ENCODE assay signal across 22 cellular contexts in genomic region chr1:32891241-32891570, GRCh38. TPM values are rescaled to one million over a fixed set of nuclear protein-coding genes. Genes with fewer than 3 reads are reported as not detected.
DNase-seq lines count a peak whose midpoint lies in the region; ATAC-seq, FAIRE-seq and TF ChIP-seq lines count a peak whose summit lies in the region.
"Had no signal": no experiment of that assay in that cellular context is flagged by ENCODE, and none has a peak within 500 bp of the region (broad histone marks: within the 10 kb centered on the region; RNA-seq: fewer than 3 reads in every experiment).

No MANE protein-coding gene starts in this region.

- H3K27me3 Mint-ChIP-seq in natural killer cell (ENCODE audit: low read depth in 2 of 2) (peaks cover 53 to 65% of the 10 kb centered on the region in 2 donors), neural crest cell (ENCODE audit: low read depth) (peaks cover 71% of the 10 kb centered on the region)
- H3K27me3 Mint-ChIP-seq in natural killer cell treated with Interleukin-12 subunit alpha and Interleukin-12 subunit beta and Interleukin-15 and Interleukin-18, amount 100 ng/mL, for 72 hours = peaks cover 40 to 47% of the 10 kb centered on the region in 2 donors

- FAIRE-seq in K562 (lab: Jason Lieb, UNC) = no peak
- FAIRE-seq: GM12891 had no signal

- H3K27ac Mint-ChIP-seq in natural killer cell (no peak overlapping the region), neural crest cell (ENCODE audit: unreplicated experiment) (no peak overlapping the region)
- no peak overlapping the region for H3K27ac Mint-ChIP-seq in natural killer cell treated with Interleukin-12 subunit alpha and Interleukin-12 subunit beta and Interleukin-15 and Interleukin-18, amount 100 ng/mL, for 72 hours

- H3K9me1 ChIP-seq in K562 (ENCODE audit: control insufficient read depth, insufficient read depth, low read length) = no peaks in the 10 kb centered on the region

- WGBS in K562 (ENCODE audit: insufficient coverage, low coverage, missing lambda C conversion rate) = 0% methylated on average over 1 of the region's 1 CpG

- no TSS peak for BruUV-seq in K562 (replicated peaks; lab: Mats Ljungman, UMichigan)

- no peak overlapping the region for H3K4me2 ChIP-seq in K562 (ENCODE audit: insufficient read depth, low read length)

- peaks cover 5 to 25% of the 10 kb centered on the region in 2 experiments; a peak in 4 of 5 replicates for H3K4me1 ChIP-seq in K562 (replicated peaks in 1 of 2; ENCODE audit: control insufficient read depth in 2 of 2, insufficient read depth in 2 of 2, low read length in 2 of 2)
- H3K4me1 ChIP-seq: Caco-2 had no signal

- intact Hi-C loops in natural killer cell (cut with micrococcal nuclease) (no loop called here), K562 (cut with micrococcal nuclease) (no loop called here)

- no peak overlapping the region for H3K9ac ChIP-seq in K562 (ENCODE audit: insufficient read depth in 1 of 2, low read depth in 2 of 2, low read length in 2 of 2)

- no peak overlapping the region for H2AFZ ChIP-seq in K562 (ENCODE audit: low read depth, low read length)

- CTCF ChIA-PET in K562 (lab: Yijun Ruan, JAX; ENCODE audit: low intra/inter-chr PET ratio) = no interaction called here

- TF ChIP-seq POLR2A in K562 (conservative IDR thresholded peaks at IDR 0.05) = no peak

- no peak for DNase-seq in natural killer cell
- no peak for DNase-seq in natural killer cell treated with Interleukin-12 subunit alpha and Interleukin-12 subunit beta and Interleukin-15 and Interleukin-18, amount 100 ng/mL, for 72 hours (ENCODE audit: low spot score)
- DNase-seq in K562 (ENCODE audit: extremely low read depth in 1 of 4, low spot score in 3 of 4) = no peak
- DNase-seq in neural crest cell (ENCODE audit: low read depth, low spot score) = no peak
- DNase-seq in GF-D8 (lab: John Stamatoyannopoulos, UW) = no peak
- DNase-seq: Caco-2; CD4-positive, CD25-positive, alpha-beta regulatory T cell; DND-41; IMR-90; Karpas-422; MV-4-11; NCI-H1105 treated with DMSO at 0.1 percent for 48 hours; NCI-H2029 treated with DMSO at 0.1 percent for 48 hours; NCI-H345; NCI-H774; NK-92 treated with Interleukin-12 subunit alpha and Interleukin-12 subunit beta, amount 100 ng/mL, for 24 hours; SIG-M5 had no signal

- no peaks in the 10 kb centered on the region for H3K36me3 Mint-ChIP-seq in natural killer cell
- no peaks in the 10 kb centered on the region for H3K36me3 Mint-ChIP-seq in natural killer cell treated with Interleukin-12 subunit alpha and Interleukin-12 subunit beta and Interleukin-15 and Interleukin-18, amount 100 ng/mL, for 72 hours
- no peaks in the 10 kb centered on the region for H3K36me3 Mint-ChIP-seq in neural crest cell (ENCODE audit: low read depth)
- H3K36me3 Mint-ChIP-seq: CD4-positive, CD25-positive, alpha-beta regulatory T cell had no signal

- peaks cover 35% of the 10 kb centered on the region; the same call in 1 of the 2 replicates for H4K20me1 ChIP-seq in K562 (replicated peaks; ENCODE audit: control insufficient read depth, insufficient read depth, low read length)

- no peak for TF ChIP-seq CTCF in natural killer cell (IDR thresholded peaks at IDR 0.05)
- TF ChIP-seq CTCF in K562 (IDR thresholded peaks at IDR 0.05 in 2 of 3, conservative IDR thresholded peaks at IDR 0.05 in 1 of 3; ENCODE audit: insufficient read depth in 2 of 3, low read depth in 1 of 3, low read length in 3 of 3) = no peak
- TF ChIP-seq CTCF in neural crest cell (conservative IDR thresholded peaks at IDR 0.05) = no peak

- ATAC-seq in natural killer cell = no peak
- no peak for ATAC-seq in natural killer cell treated with Interleukin-12 subunit alpha and Interleukin-12 subunit beta and Interleukin-15 and Interleukin-18, amount 100 ng/mL, for 72 hours
- ATAC-seq in K562 = no peak
- ATAC-seq in GM18498 (IDR thresholded peaks at IDR 0.05; ENCODE audit: unreplicated experiment) = no peak
- no peak for ATAC-seq in HG02973 (IDR thresholded peaks at IDR 0.05; ENCODE audit: unreplicated experiment)

- H3K79me2 ChIP-seq in K562 (ENCODE audit: control insufficient read depth, insufficient read depth, low read length) = no peaks in the 10 kb centered on the region

- peaks cover 9 to 12% of the 10 kb centered on the region in 2 donors for H3K4me1 Mint-ChIP-seq in natural killer cell
- peaks cover 0 to 14% of the 10 kb centered on the region in 2 donors for H3K4me1 Mint-ChIP-seq in natural killer cell treated with Interleukin-12 subunit alpha and Interleukin-12 subunit beta and Interleukin-15 and Interleukin-18, amount 100 ng/mL, for 72 hours (ENCODE audit: low read depth in 2 of 2)
- peaks cover 11% of the 10 kb centered on the region for H3K4me1 Mint-ChIP-seq in neural crest cell

- H3K36me3 ChIP-seq in K562 (ENCODE audit: control insufficient read depth, insufficient read depth, low read length) = no peaks in the 10 kb centered on the region

- H3K9me3 ChIP-seq in K562 (replicated peaks; ENCODE audit: control insufficient read depth, insufficient read depth, low read depth, low read length) = no peaks in the 10 kb centered on the region
- H3K9me3 ChIP-seq: Caco-2 had no signal

- peaks cover 5 to 63% of the 10 kb centered on the region in 2 experiments; a peak in 3 of 5 replicates for H3K27me3 ChIP-seq in K562 (ENCODE audit: control insufficient read depth in 2 of 2, insufficient read depth in 2 of 2, low read length in 2 of 2)

- in situ Hi-C loops in K562 (cut with MboI) = loop anchor here (25.0 kb wide), 1 partner anchor 721 kb away; no protein-coding TSS in a partner anchor

- H3K27ac ChIP-seq in K562 (ENCODE audit: extremely low read depth, low read depth, low read length) = no peak overlapping the region

- POLR2A ChIA-PET in K562 (lab: Yijun Ruan, JAX) = interaction anchor here (0.6 kb wide), 1 partner anchor 93 kb away, joined by 3 read pairs; no protein-coding TSS in a partner anchor

- no peak for TF ChIP-seq EP300 in K562 (IDR thresholded peaks at IDR 0.05; ENCODE audit: low read length)

- H3K9me3 Mint-ChIP-seq in natural killer cell (no peaks in the 10 kb centered on the region), neural crest cell (no peaks in the 10 kb centered on the region)
- H3K9me3 Mint-ChIP-seq in natural killer cell treated with Interleukin-12 subunit alpha and Interleukin-12 subunit beta and Interleukin-15 and Interleukin-18, amount 100 ng/mL, for 72 hours = no peaks in the 10 kb centered on the region

- peak overlapping the region; percentile 40 for H3K4me3 Mint-ChIP-seq in natural killer cell
- no peak overlapping the region for H3K4me3 Mint-ChIP-seq in natural killer cell treated with Interleukin-12 subunit alpha and Interleukin-12 subunit beta and Interleukin-15 and Interleukin-18, amount 100 ng/mL, for 72 hours
- H3K4me3 Mint-ChIP-seq in neural crest cell = peak overlapping the region; percentile 70

- no peak for TF ChIP-seq RAD21 in K562 (CRISPR knock-in tag; conservative IDR thresholded peaks at IDR 0.05 in 1 of 2, IDR thresholded peaks at IDR 0.05 in 1 of 2)

- H3K4me3 ChIP-seq in K562 = no peak overlapping the region

RNA-seq across cellular contexts. Expression of gene HPCA, which starts 4.9 kb away (rescaled TPM):
- total RNA-seq in natural killer cell (under 1 TPM in 1 of 3 donors, not detected in 2; 0.59 TPM), K562 (2014; rRNA removed) (not detected in 2 replicates), K562 (2014; rRNA removed; fragmentation: Illumina TruSeq; extraction: Trizol) (not detected in 2 replicates), K562 (2015; rRNA removed; fragmentation: Illumina TruSeq; extraction: Trizol) (not detected in 2 replicates), K562 (2021) (not detected in 2 replicates), neural crest cell (0.86 and 1.2 TPM in 2 replicates)
- under 1 TPM in 1 of 2 donors, not detected in 1; 0.38 TPM for total RNA-seq in natural killer cell treated with Interleukin-12 subunit alpha and Interleukin-12 subunit beta and Interleukin-15 and Interleukin-18, amount 100 ng/mL, for 72 hours
- total RNA-seq in K562 (2011; cell fraction: chromatin; rRNA removed; ENCODE audit: low replicate concordance) = not detected in 2 replicates
- total RNA-seq in K562 (2011; cell fraction: nucleolus; rRNA removed) = not detected in 2 replicates
- total RNA-seq in K562 (2011; cell fraction: nucleoplasm; rRNA removed) = not detected in 2 replicates
- polyA plus RNA-seq in K562 (2011; rRNA removed) (not detected in 2 replicates), K562 (2014; fragmentation: Illumina TruSeq; extraction: Trizol) (not detected in 2 replicates), K562 (2014; fragmentation: Nextera tagmentation; extraction: Ambion mirVana) (not detected), K562 (2014; rRNA removed) (not detected in 2 replicates)
- not detected in 2 replicates for polyA plus RNA-seq in K562 (2011; cell fraction: cytosol; rRNA removed)
- polyA plus RNA-seq in K562 (2011; cell fraction: nucleus; rRNA removed) = not detected in 2 replicates
- polyA plus RNA-seq in K562 (2012) = 0.22 and 0.44 TPM in 2 replicates
- polyA minus RNA-seq in K562 (2011; rRNA and poly(A)+ RNA removed) = not detected in 2 replicates
- not detected in 2 replicates for polyA minus RNA-seq in K562 (2011; cell fraction: cytosol; rRNA and poly(A)+ RNA removed)
- polyA minus RNA-seq in K562 (2011; cell fraction: nucleus; rRNA and poly(A)+ RNA removed) = not detected in 2 replicates
- total RNA-seq: Caco-2; CD4-positive, CD25-positive, alpha-beta regulatory T cell; H4; IMR-90 had no signal
- polyA plus RNA-seq: BJ; CD4-positive, CD25-positive, alpha-beta regulatory T cell had no signal

RNA-seq across cellular contexts. Expression of gene TMEM54, which starts 10.0 kb away (rescaled TPM):
- total RNA-seq in natural killer cell (not detected), K562 (2014; rRNA removed) (12.8 and 14.5 TPM in 2 replicates), K562 (2014; rRNA removed; fragmentation: Illumina TruSeq; extraction: Trizol) (1.2 and 2.1 TPM in 2 replicates), K562 (2015; rRNA removed; fragmentation: Illumina TruSeq; extraction: Trizol) (3.8 TPM in 2 replicates), K562 (2021) (13.1 and 15.1 TPM in 2 replicates), neural crest cell (2.7 and 2.8 TPM in 2 replicates)
- 1 to 10 TPM; 2.5 to 5.9 TPM for total RNA-seq in natural killer cell treated with Interleukin-12 subunit alpha and Interleukin-12 subunit beta and Interleukin-15 and Interleukin-18, amount 100 ng/mL, for 72 hours
- 2.4 and 10.2 TPM in 2 replicates for total RNA-seq in K562 (2011; cell fraction: chromatin; rRNA removed; ENCODE audit: low replicate concordance)
- total RNA-seq in K562 (2011; cell fraction: nucleolus; rRNA removed) = 19.3 and 19.7 TPM in 2 replicates
- 14.0 and 21.6 TPM in 2 replicates for total RNA-seq in K562 (2011; cell fraction: nucleoplasm; rRNA removed)
- polyA plus RNA-seq in K562 (2011; rRNA removed) (16.2 and 31.0 TPM in 2 replicates), K562 (2014; fragmentation: Illumina TruSeq; extraction: Trizol) (8.2 and 11.8 TPM in 2 replicates), K562 (2014; fragmentation: Nextera tagmentation; extraction: Ambion mirVana) (1 to 10 TPM in 1 of 2 experiments, under 1 TPM in 1; 1.00 to 1.7 TPM), K562 (2014; rRNA removed) (9.8 and 13.3 TPM in 2 replicates)
- 75.0 and 104 TPM in 2 replicates for polyA plus RNA-seq in K562 (2011; cell fraction: cytosol; rRNA removed)
- polyA plus RNA-seq in K562 (2011; cell fraction: nucleus; rRNA removed) = 24.7 and 26.3 TPM in 2 replicates
- 26.4 and 45.9 TPM in 2 replicates for polyA plus RNA-seq in K562 (2012)
- 5.4 and 6.5 TPM in 2 replicates for polyA minus RNA-seq in K562 (2011; rRNA and poly(A)+ RNA removed)
- polyA minus RNA-seq in K562 (2011; cell fraction: cytosol; rRNA and poly(A)+ RNA removed) = 8.6 and 15.1 TPM in 2 replicates
- 4.2 TPM in 2 replicates for polyA minus RNA-seq in K562 (2011; cell fraction: nucleus; rRNA and poly(A)+ RNA removed)
- total RNA-seq: CD4-positive, CD25-positive, alpha-beta regulatory T cell had no signal
- polyA plus RNA-seq: CD4-positive, CD25-positive, alpha-beta regulatory T cell had no signal

RNA-seq across cellular contexts. Expression of gene FNDC5, which starts 20.5 kb away (rescaled TPM):
- total RNA-seq in natural killer cell (under 1 TPM in 1 of 3 donors, not detected in 2; 0.36 TPM), K562 (2014; rRNA removed) (0.14 and 0.61 TPM in 2 replicates), K562 (2014; rRNA removed; fragmentation: Illumina TruSeq; extraction: Trizol) (0.25 and 0.48 TPM in 2 replicates), K562 (2015; rRNA removed; fragmentation: Illumina TruSeq; extraction: Trizol) (0.22 and 0.41 TPM in 2 replicates), K562 (2021) (0.38 and 0.56 TPM in 2 replicates), neural crest cell (26.8 and 28.7 TPM in 2 replicates)
- total RNA-seq in natural killer cell treated with Interleukin-12 subunit alpha and Interleukin-12 subunit beta and Interleukin-15 and Interleukin-18, amount 100 ng/mL, for 72 hours = not detected
- 1.1 and 2.3 TPM in 2 replicates for total RNA-seq in K562 (2011; cell fraction: chromatin; rRNA removed; ENCODE audit: low replicate concordance)
- 1.3 and 2.0 TPM in 2 replicates for total RNA-seq in K562 (2011; cell fraction: nucleolus; rRNA removed)
- 0.59 and 1.1 TPM in 2 replicates for total RNA-seq in K562 (2011; cell fraction: nucleoplasm; rRNA removed)
- polyA plus RNA-seq in K562 (2011; rRNA removed) (2.1 and 2.5 TPM in 2 replicates), K562 (2014; fragmentation: Illumina TruSeq; extraction: Trizol) (0.17 and 0.25 TPM in 2 replicates), K562 (2014; fragmentation: Nextera tagmentation; extraction: Ambion mirVana) (under 1 TPM; 0.06 to 0.10 TPM), K562 (2014; rRNA removed) (0.12 and 0.24 TPM in 2 replicates)
- 1.3 and 1.6 TPM in 2 replicates for polyA plus RNA-seq in K562 (2011; cell fraction: cytosol; rRNA removed)
- 5.0 and 6.0 TPM in 2 replicates for polyA plus RNA-seq in K562 (2011; cell fraction: nucleus; rRNA removed)
- polyA plus RNA-seq in K562 (2012) = 0.42 and 0.81 TPM in 2 replicates
- 2.6 and 3.1 TPM in 2 replicates for polyA minus RNA-seq in K562 (2011; rRNA and poly(A)+ RNA removed)
- 0.38 TPM in 1 of 2 replicates, not detected in the other for polyA minus RNA-seq in K562 (2011; cell fraction: cytosol; rRNA and poly(A)+ RNA removed)
- 0.13 and 1.3 TPM in 2 replicates for polyA minus RNA-seq in K562 (2011; cell fraction: nucleus; rRNA and poly(A)+ RNA removed)
- total RNA-seq: CD4-positive, CD25-positive, alpha-beta regulatory T cell had no signal
- polyA plus RNA-seq: CD4-positive, CD25-positive, alpha-beta regulatory T cell had no signal
